In the genomic region with DNA sequence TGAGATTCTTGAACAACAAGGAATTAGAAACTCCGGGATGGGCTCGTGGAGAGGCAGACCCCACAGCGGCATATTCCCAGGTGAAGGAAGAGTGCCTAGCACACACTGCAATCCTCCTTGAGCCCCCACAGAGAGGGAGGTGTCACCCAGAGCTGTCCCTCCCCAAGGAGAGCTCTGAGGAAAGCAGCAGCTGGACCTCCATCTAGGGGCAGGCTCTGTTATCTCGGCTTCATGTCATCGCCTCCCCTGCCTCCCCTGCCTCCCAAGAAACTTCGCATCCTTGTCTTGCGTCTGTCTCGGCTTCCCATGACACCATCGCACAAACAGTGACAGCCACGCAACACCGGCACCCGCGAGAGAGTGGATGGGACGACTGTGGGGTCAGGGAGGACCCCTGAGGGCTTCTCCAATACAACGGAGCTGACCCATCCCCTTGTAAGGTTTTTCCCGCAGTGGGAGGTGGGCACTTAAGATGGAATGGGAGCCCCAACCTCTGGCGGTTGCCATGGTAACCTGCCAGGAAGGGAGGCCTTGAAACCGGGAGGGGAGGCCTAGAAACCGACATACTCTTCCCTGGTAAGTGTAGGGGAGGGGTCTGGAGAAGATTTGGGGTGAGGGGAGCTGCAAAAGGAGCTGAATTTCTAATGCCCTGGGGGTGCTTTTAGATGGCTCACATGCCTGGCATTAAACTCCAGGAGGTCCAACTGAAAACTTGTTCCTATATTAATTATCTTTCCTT, we compare ENCODE assay signal across 30 cellular contexts. TPM values are rescaled to one million over a fixed set of nuclear protein-coding genes. Genes with fewer than 3 reads are reported as not detected.
A peak's percentile ranks its signal among the peaks of the same experiment; 100 is the strongest.
DNase-seq lines count a peak whose midpoint lies in the region; ATAC-seq and TF ChIP-seq lines count a peak whose summit lies in the region.
"Had no signal": no experiment of that assay in that cellular context is flagged by ENCODE, and none has a peak within 500 bp of the region (broad histone marks: within the 10 kb centered on the region; RNA-seq: fewer than 3 reads in every experiment).

No MANE protein-coding gene starts in this region.

- H3K4me2 ChIP-seq in H9 (ENCODE audit: insufficient read depth, insufficient read length, low read length) = no peak overlapping the region
- H3K4me2 ChIP-seq: A549 had no signal

- no peak for TF ChIP-seq CTCF in H9 (conservative IDR thresholded peaks at IDR 0.05)
- no peak for TF ChIP-seq CTCF in brain (conservative IDR thresholded peaks at IDR 0.05)
- TF ChIP-seq CTCF in progenitor cell of endocrine pancreas (IDR thresholded peaks at IDR 0.05; ENCODE audit: unreplicated experiment) = no peak

- peak overlapping the region; percentile 58 for H3K27ac Mint-ChIP-seq in activated naive CD4-positive, alpha-beta T cell treated with anti-CD3 and anti-CD28 coated beads, Interleukin-2, amount 10 ng/mL, durations not matched to agents 7 days and 5 days
- H3K27ac Mint-ChIP-seq in activated naive CD4-positive, alpha-beta T cell treated with anti-CD3 and anti-CD28 coated beads for 36 hours = no peak overlapping the region
- H3K27ac Mint-ChIP-seq in H9 (0 out of 7 replicates have a peak overlapping the region, but pooled peaks of 1 of the 3 experiments have one; percentile 55), brain (peak overlapping the region in 3 of 5 experiments; percentile 24 to 81 (median 71)), progenitor cell of endocrine pancreas (peak overlapping the region; percentile 62)
- H3K27ac Mint-ChIP-seq: activated CD4-positive, alpha-beta memory T cell treated with anti-CD3 and anti-CD28 coated beads, Interleukin-2, amount 10 ng/mL, durations not matched to agents 7 days and 5 days; CD4-positive, alpha-beta T cell; immature natural killer cell; nephron progenitor cell; stimulated activated naive CD8-positive, alpha-beta T cell treated with anti-CD3 and anti-CD28 coated beads, Interleukin-15, amount 100 ng/mL, for 72 hours had no signal

- no peak overlapping the region for H2BK120ac ChIP-seq in H9 (ENCODE audit: low read depth, low read length, poor library complexity, severe bottlenecking)

- H3T11ph ChIP-seq in H9 (ENCODE audit: low read length) = no peak overlapping the region

- no peak overlapping the region for H3K9ac ChIP-seq in H9 (ENCODE audit: extremely low read depth, insufficient read length, low read length)
- H3K9ac ChIP-seq: parathyroid adenoma had no signal

- H2BK12ac ChIP-seq in H9 (ENCODE audit: insufficient read length, low read depth, low read length) = no peak overlapping the region

- no peaks in the 10 kb centered on the region for H3K4me1 ChIP-seq in H9 (ENCODE audit: insufficient read depth, low read length)
- H3K4me1 ChIP-seq: A549, gastroesophageal sphincter, HAP-1, parathyroid adenoma, tibial artery, vagina had no signal

- DNase-seq in activated naive CD4-positive, alpha-beta T cell treated with anti-CD3 and anti-CD28 coated beads, Interleukin-2, amount 10 ng/mL, durations not matched to agents 7 days and 5 days = no peak
- no peak for DNase-seq in activated naive CD4-positive, alpha-beta T cell treated with anti-CD3 and anti-CD28 coated beads for 36 hours
- no peak for DNase-seq in H9
- no peak for DNase-seq in progenitor cell of endocrine pancreas (ENCODE audit: low spot score, unreplicated experiment)
- no peak for DNase-seq in head of caudate nucleus
- no peak for DNase-seq in left lobe of liver (ENCODE audit: low spot score)
- DNase-seq: activated CD4-positive, alpha-beta memory T cell treated with anti-CD3 and anti-CD28 coated beads, Interleukin-2, amount 10 ng/mL, durations not matched to agents 7 days and 5 days; activated CD8-positive, alpha-beta memory T cell treated with anti-CD3 and anti-CD28 coated beads, Interleukin-2, amount 50 U/mL, for 4 hours; activated naive CD4-positive, alpha-beta T cell; brain microvascular endothelial cell; CD4-positive, alpha-beta T cell; hippocampal formation; immature natural killer cell; left cardiac atrium; MV-4-11; NCI-H510A; nephron progenitor cell; RPMI8226; stimulated activated CD8-positive, alpha-beta memory T cell treated with anti-CD3 and anti-CD28 coated beads, Interleukin-4, amount 100 ng/mL, for 48 hours; stimulated activated naive CD8-positive, alpha-beta T cell treated with anti-CD3 and anti-CD28 coated beads, Interleukin-15, amount 100 ng/mL, for 72 hours; T-helper 2 cell; tibial artery had no signal

- intact Hi-C loops in activated naive CD4-positive, alpha-beta T cell treated with anti-CD3 and anti-CD28 coated beads for 36 hours (cut with micrococcal nuclease) = no loop called here
- intact Hi-C loops in head of caudate nucleus (cut with DNase I) = no loop called here

- H3K27me3 Mint-ChIP-seq in activated naive CD4-positive, alpha-beta T cell treated with anti-CD3 and anti-CD28 coated beads, Interleukin-2, amount 10 ng/mL, durations not matched to agents 7 days and 5 days = no peaks in the 10 kb centered on the region
- no peaks in the 10 kb centered on the region for H3K27me3 Mint-ChIP-seq in activated naive CD4-positive, alpha-beta T cell treated with anti-CD3 and anti-CD28 coated beads for 36 hours (ENCODE audit: low read depth)
- H3K27me3 Mint-ChIP-seq in H9 (ENCODE audit: low read depth) (peaks cover 6% of the 10 kb centered on the region), brain (peaks cover 27% of the 10 kb centered on the region), progenitor cell of endocrine pancreas (no peaks in the 10 kb centered on the region)
- H3K27me3 Mint-ChIP-seq: activated CD4-positive, alpha-beta memory T cell treated with anti-CD3 and anti-CD28 coated beads, Interleukin-2, amount 10 ng/mL, durations not matched to agents 7 days and 5 days; CD4-positive, alpha-beta T cell; stimulated activated naive CD8-positive, alpha-beta T cell treated with anti-CD3 and anti-CD28 coated beads, Interleukin-15, amount 100 ng/mL, for 72 hours had no signal

- no peak overlapping the region for H2AFZ ChIP-seq in H9 (ENCODE audit: low read length)
- H2AFZ ChIP-seq: parathyroid adenoma had no signal

- no peaks in the 10 kb centered on the region for H3K36me3 Mint-ChIP-seq in activated naive CD4-positive, alpha-beta T cell treated with anti-CD3 and anti-CD28 coated beads, Interleukin-2, amount 10 ng/mL, durations not matched to agents 7 days and 5 days
- no peaks in the 10 kb centered on the region for H3K36me3 Mint-ChIP-seq in activated naive CD4-positive, alpha-beta T cell treated with anti-CD3 and anti-CD28 coated beads for 36 hours (ENCODE audit: low read depth)
- H3K36me3 Mint-ChIP-seq in H9 (ENCODE audit: insufficient read depth in 1 of 3, low read depth in 3 of 3) (no peaks in the 10 kb centered on the region), brain (peaks cover 15% of the 10 kb centered on the region), progenitor cell of endocrine pancreas (ENCODE audit: insufficient read depth) (peaks cover 28% of the 10 kb centered on the region)
- H3K36me3 Mint-ChIP-seq: immature natural killer cell had no signal

- no peak overlapping the region for H3K14ac ChIP-seq in H9 (ENCODE audit: insufficient read depth, low read length)

- H3K27ac ChIP-seq in H9 (ENCODE audit: insufficient read length, low read depth, low read length) = no peak overlapping the region
- H3K27ac ChIP-seq: A549, brain microvascular endothelial cell, gastroesophageal sphincter, parathyroid adenoma, tibial artery, vagina had no signal

- no peak overlapping the region for H3K56ac ChIP-seq in H9 (ENCODE audit: insufficient read length, low read depth, low read length)

- no peak overlapping the region for H3K23ac ChIP-seq in H9 (ENCODE audit: insufficient read length, low read depth, low read length)

- no peak overlapping the region for H4K8ac ChIP-seq in H9 (replicated peaks; ENCODE audit: insufficient read length, low read depth, low read length)

- H4K20me1 ChIP-seq in H9 (ENCODE audit: control insufficient read depth, insufficient read depth, insufficient read length) = no peaks in the 10 kb centered on the region

- no peak overlapping the region for H3K4ac ChIP-seq in H9 (ENCODE audit: low read depth, low read length)

- no peak overlapping the region for H2AK5ac ChIP-seq in H9 (ENCODE audit: insufficient read length, low read length)

- ATAC-seq in left lobe of liver = no peak
- ATAC-seq in GM18520 (IDR thresholded peaks at IDR 0.05; ENCODE audit: unreplicated experiment) = no peak
- ATAC-seq: A549; gastroesophageal sphincter; left cardiac atrium; sciatic nerve; stimulated activated naive CD8-positive, alpha-beta T cell treated with anti-CD3 and anti-CD28 coated beads, Interleukin-15, amount 100 ng/mL, for 72 hours had no signal

- H3K4me1 Mint-ChIP-seq in activated naive CD4-positive, alpha-beta T cell treated with anti-CD3 and anti-CD28 coated beads, Interleukin-2, amount 10 ng/mL, durations not matched to agents 7 days and 5 days = no peaks in the 10 kb centered on the region
- H3K4me1 Mint-ChIP-seq in activated naive CD4-positive, alpha-beta T cell treated with anti-CD3 and anti-CD28 coated beads for 36 hours (ENCODE audit: low read depth) = no peaks in the 10 kb centered on the region
- H3K4me1 Mint-ChIP-seq in H9 = peaks cover 3 to 18% of the 10 kb centered on the region in 2 experiments; a peak in 2 of 4 replicates
- H3K4me1 Mint-ChIP-seq in brain = peaks cover 11% of the 10 kb centered on the region
- no peaks in the 10 kb centered on the region for H3K4me1 Mint-ChIP-seq in progenitor cell of endocrine pancreas (ENCODE audit: low read depth)
- H3K4me1 Mint-ChIP-seq: activated CD4-positive, alpha-beta memory T cell treated with anti-CD3 and anti-CD28 coated beads, Interleukin-2, amount 10 ng/mL, durations not matched to agents 7 days and 5 days; immature natural killer cell; nephron progenitor cell; stimulated activated naive CD8-positive, alpha-beta T cell treated with anti-CD3 and anti-CD28 coated beads, Interleukin-15, amount 100 ng/mL, for 72 hours had no signal

- no peak overlapping the region for H2BK20ac ChIP-seq in H9 (ENCODE audit: low read depth, low read length, poor library complexity, severe bottlenecking)

- no peak overlapping the region for H2BK5ac ChIP-seq in H9 (ENCODE audit: insufficient read length, low read length)

- no peaks in the 10 kb centered on the region for H3K9me3 Mint-ChIP-seq in activated naive CD4-positive, alpha-beta T cell treated with anti-CD3 and anti-CD28 coated beads, Interleukin-2, amount 10 ng/mL, durations not matched to agents 7 days and 5 days
- no peaks in the 10 kb centered on the region for H3K9me3 Mint-ChIP-seq in activated naive CD4-positive, alpha-beta T cell treated with anti-CD3 and anti-CD28 coated beads for 36 hours
- no peaks in the 10 kb centered on the region for H3K9me3 Mint-ChIP-seq in H9
- peaks cover 0 to 3% (median 0%) of the 10 kb centered on the region in 5 experiments for H3K9me3 Mint-ChIP-seq in brain
- H3K9me3 Mint-ChIP-seq in progenitor cell of endocrine pancreas (ENCODE audit: low read depth) = no peaks in the 10 kb centered on the region
- H3K9me3 Mint-ChIP-seq: activated CD4-positive, alpha-beta memory T cell treated with anti-CD3 and anti-CD28 coated beads, Interleukin-2, amount 10 ng/mL, durations not matched to agents 7 days and 5 days; CD4-positive, alpha-beta T cell; immature natural killer cell; nephron progenitor cell; stimulated activated naive CD8-positive, alpha-beta T cell treated with anti-CD3 and anti-CD28 coated beads, Interleukin-15, amount 100 ng/mL, for 72 hours had no signal

- no peaks in the 10 kb centered on the region for H3K79me1 ChIP-seq in H9 (ENCODE audit: insufficient read depth, low read depth, low read length, poor library complexity, severe bottlenecking)

- no peak overlapping the region for H3K4me3 Mint-ChIP-seq in activated naive CD4-positive, alpha-beta T cell treated with anti-CD3 and anti-CD28 coated beads, Interleukin-2, amount 10 ng/mL, durations not matched to agents 7 days and 5 days
- H3K4me3 Mint-ChIP-seq in activated naive CD4-positive, alpha-beta T cell treated with anti-CD3 and anti-CD28 coated beads for 36 hours = no peak overlapping the region
- no peak overlapping the region for H3K4me3 Mint-ChIP-seq in H9
- peak overlapping the region in 2 of 5 experiments; percentile 1 to 56 for H3K4me3 Mint-ChIP-seq in brain
- H3K4me3 Mint-ChIP-seq in progenitor cell of endocrine pancreas (ENCODE audit: low read depth) = no peak overlapping the region
- H3K4me3 Mint-ChIP-seq: activated CD4-positive, alpha-beta memory T cell treated with anti-CD3 and anti-CD28 coated beads, Interleukin-2, amount 10 ng/mL, durations not matched to agents 7 days and 5 days; CD4-positive, alpha-beta T cell; immature natural killer cell; nephron progenitor cell; stimulated activated naive CD8-positive, alpha-beta T cell treated with anti-CD3 and anti-CD28 coated beads, Interleukin-15, amount 100 ng/mL, for 72 hours had no signal

- no peak overlapping the region for H4K91ac ChIP-seq in H9 (ENCODE audit: insufficient read length, low read depth, low read length)

- WGBS in H9 (ENCODE audit: extremely low coverage, insufficient read length, low lambda C conversion rate) = no CpG with 5 or more reads among the region's 19 CpGs

- CTCF ChIA-PET in activated naive CD4-positive, alpha-beta T cell treated with anti-CD3 and anti-CD28 coated beads, Interleukin-2, amount 10 ng/mL, durations not matched to agents 7 days and 5 days (lab: Charles Lee) = no interaction called here
- CTCF ChIA-PET in activated naive CD4-positive, alpha-beta T cell treated with anti-CD3 and anti-CD28 coated beads for 36 hours (lab: Charles Lee) = no interaction called here

- H3K27me3 ChIP-seq in H9 (ENCODE audit: insufficient read depth, low read length) = no peaks in the 10 kb centered on the region
- H3K27me3 ChIP-seq: gastroesophageal sphincter, vagina had no signal

- H2BK15ac ChIP-seq in H9 (ENCODE audit: low read depth, low read length) = no peak overlapping the region

- H3K79me2 ChIP-seq in H9 (ENCODE audit: insufficient read depth, low read length) = no peaks in the 10 kb centered on the region
- H3K79me2 ChIP-seq: parathyroid adenoma had no signal

- H3K9me3 ChIP-seq in H9 (ENCODE audit: control insufficient read depth, low read depth, low read length) = no peaks in the 10 kb centered on the region
- H3K9me3 ChIP-seq: A549, gastroesophageal sphincter, HAP-1, tibial artery, vagina had no signal

- H3K18ac ChIP-seq in H9 (ENCODE audit: insufficient read length, low read depth, low read length) = peak overlapping the region; percentile 86

- peaks cover 2% of the 10 kb centered on the region for H3K23me2 ChIP-seq in H9 (ENCODE audit: insufficient read length, low read depth, low read length, poor library complexity, severe bottlenecking)

- no peak overlapping the region for H4K5ac ChIP-seq in H9 (ENCODE audit: insufficient read length, low read depth, low read length)

RNA-seq across cellular contexts. Expression of a gene that starts 16.4 kb away (rescaled TPM):
- 1 to 10 TPM; 6.5 to 7.2 TPM for total RNA-seq in activated naive CD4-positive, alpha-beta T cell treated with anti-CD3 and anti-CD28 coated beads for 36 hours
- 3.1 and 4.2 TPM in 2 replicates for total RNA-seq in H9 (2021)
- polyA plus RNA-seq in brain (ENCODE audit: insufficient read depth, low read depth, low replicate concordance) = 139 TPM
- total RNA-seq in progenitor cell of endocrine pancreas = 147 and 160 TPM in 2 replicates
- 12.8 TPM for total RNA-seq in left lobe of liver

RNA-seq across cellular contexts. Expression of a gene that starts 35.3 kb away (rescaled TPM):
- total RNA-seq in activated naive CD4-positive, alpha-beta T cell treated with anti-CD3 and anti-CD28 coated beads for 36 hours = 1 to 10 TPM in 1 of 2 experiments, under 1 TPM in 1; 0.52 to 1.6 TPM
- total RNA-seq in H9 (2021) (1.1 and 1.7 TPM in 2 replicates), progenitor cell of endocrine pancreas (18.4 and 21.0 TPM in 2 replicates), left lobe of liver (3.6 TPM)
- polyA plus RNA-seq in brain (ENCODE audit: insufficient read depth, low read depth, low replicate concordance) = 12.7 TPM
- total RNA-seq: CD4-positive, alpha-beta T cell had no signal

RNA-seq across cellular contexts. Expression of a gene that starts 49.6 kb away (rescaled TPM):
- 100 to 1,000 TPM; 326 to 354 TPM for total RNA-seq in activated naive CD4-positive, alpha-beta T cell treated with anti-CD3 and anti-CD28 coated beads for 36 hours
- total RNA-seq in H9 (2021) (218 and 221 TPM in 2 replicates), progenitor cell of endocrine pancreas (469 and 507 TPM in 2 replicates), left lobe of liver (153 TPM)
- 1,738 TPM for polyA plus RNA-seq in brain (ENCODE audit: insufficient read depth, low read depth, low replicate concordance)

Comparison
In these comparisons a context has a peak if more than half of its experiments do, and no peak if none do; other contexts are left out.
1. RNA of a gene that starts 16.4 kb away (total RNA-seq): 147 to 160 TPM in progenitor cell of endocrine pancreas; 12.8 TPM in left lobe of liver (single experiment), 6.5 to 7.2 TPM in activated naive CD4-positive, alpha-beta T cell treated with anti-CD3 and anti-CD28 coated beads for 36 hours and 3.1 to 4.2 TPM in H9; every median in the first group is over 10 times any median in the second.